Comparison of ENCODE assay signal across 8 cellular contexts in the genomic region with DNA sequence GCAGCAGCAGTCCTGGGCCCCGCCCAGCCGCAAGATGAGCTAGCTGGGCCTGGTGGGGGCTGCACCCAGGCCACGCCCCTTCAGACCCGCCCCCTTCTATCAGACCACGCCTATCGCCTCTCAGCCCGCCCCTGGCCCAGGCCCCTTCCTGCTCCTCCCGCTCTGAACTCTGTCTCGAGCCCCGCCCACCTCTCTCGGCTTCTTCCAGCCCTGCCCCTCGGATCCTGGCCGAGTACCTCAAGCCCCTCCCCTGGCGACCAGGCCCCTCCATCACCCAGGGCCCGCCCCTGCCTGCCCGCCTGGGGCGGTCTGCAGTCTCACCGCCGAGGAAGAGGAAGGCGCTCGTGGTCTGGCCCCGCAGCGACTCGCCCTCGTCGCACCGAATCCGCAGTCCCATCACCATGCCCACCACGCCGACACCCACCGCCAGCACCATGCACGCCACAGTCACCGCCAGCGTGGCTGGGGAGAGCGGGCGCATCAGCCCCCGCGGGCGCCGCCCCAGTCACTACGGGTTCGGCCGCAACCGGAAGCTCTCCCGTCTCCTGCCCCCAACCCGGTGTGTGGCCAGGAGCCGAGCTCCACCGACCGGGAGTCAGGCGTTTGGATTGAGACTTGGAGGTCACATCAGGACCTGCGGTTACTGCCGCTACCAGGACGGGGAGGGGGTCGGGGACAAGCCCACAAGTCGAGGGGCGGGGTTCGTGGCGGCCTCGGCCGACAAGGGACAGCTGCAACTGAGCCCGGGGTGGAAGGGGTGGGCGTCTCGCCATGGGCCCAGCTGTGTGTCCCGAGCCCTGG. TPM values are rescaled to one million over a fixed set of nuclear protein-coding genes. Genes with fewer than 3 reads are reported as not detected.
A peak's percentile ranks its signal among the peaks of the same experiment; 100 is the strongest.
DNase-seq lines count a peak whose midpoint lies in the region; ATAC-seq and TF ChIP-seq lines count a peak whose summit lies in the region.

No MANE protein-coding gene starts in this region.

- peak overlapping the region; percentile 83 to 85 for H3K4me3 ChIP-seq in CD4-positive, alpha-beta memory T cell (ENCODE audit: low read length in 2 of 2)
- H3K4me3 ChIP-seq in RWPE2 (ENCODE audit: severe bottlenecking) (peak overlapping the region; percentile 52), fibroblast of pulmonary artery (replicated peaks; ENCODE audit: low read depth, low read length) (peak overlapping the region; percentile 80)

- peaks cover 49 to 88% (median 64%) of the 10 kb centered on the region in 4 donors for H3K4me1 Mint-ChIP-seq in CD4-positive, alpha-beta memory T cell
- H3K4me1 Mint-ChIP-seq in nephron = peaks cover 23% of the 10 kb centered on the region

- H3K4me1 ChIP-seq in CD4-positive, alpha-beta memory T cell (ENCODE audit: insufficient read depth, low read length) = peaks cover 67% of the 10 kb centered on the region
- H3K4me1 ChIP-seq in RWPE2 (ENCODE audit: insufficient read depth, poor library complexity, severe bottlenecking) = peaks cover 17% of the 10 kb centered on the region

- H3K27ac Mint-ChIP-seq in CD4-positive, alpha-beta memory T cell = peak overlapping the region; percentile 87 to 98 (median 96)
- H3K27ac Mint-ChIP-seq in nephron = peak overlapping the region; percentile 98 to 100 (median 99)

- H3K4me3 Mint-ChIP-seq in CD4-positive, alpha-beta memory T cell = peak overlapping the region; percentile 92 to 100 (median 98)
- H3K4me3 Mint-ChIP-seq in nephron = peak overlapping the region; percentile 98 to 100 (median 99)

- peak; percentile 89 to 95 (median 91) for DNase-seq in CD4-positive, alpha-beta memory T cell
- DNase-seq in HPDE6-E6E7 (ENCODE audit: extremely low spot score) = peak; percentile 92
- DNase-seq in RWPE2 (ENCODE audit: low spot score) = peak; percentile 98
- DNase-seq in activated effector memory CD4-positive, alpha-beta T cell treated with Interleukin-2 at 50 U/mL for 16 hours = peak; percentile 92
- DNase-seq in fibroblast of pulmonary artery (ENCODE audit: low read depth) = peak; percentile 99
- peak; percentile 99 for DNase-seq in stimulated activated naive CD8-positive, alpha-beta T cell treated with anti-CD3 and anti-CD28 coated beads, Interleukin-15, Interleukin-2, amounts not matched to agents 100 U/mL and 50 U/mL, for 24 hours

- H3K27ac ChIP-seq in CD4-positive, alpha-beta memory T cell (ENCODE audit: low read depth, low read length) = peak overlapping the region; percentile 77
- H3K27ac ChIP-seq in RWPE2 (ENCODE audit: poor library complexity, severe bottlenecking) = peak overlapping the region; percentile 76

- TF ChIP-seq CTCF in RWPE2 (IDR thresholded peaks at IDR 0.05; ENCODE audit: poor library complexity, severe bottlenecking) (no peak), fibroblast of pulmonary artery (IDR thresholded peaks at IDR 0.05; ENCODE audit: low read length, missing control alignments) (no peak), nephron (IDR thresholded peaks at IDR 0.05; ENCODE audit: unreplicated experiment in 3 of 3) (peak in 1 of 3 experiments; percentile 2)

- POLR2A ChIA-PET in CD4-positive, alpha-beta memory T cell (lab: Charles Lee; ENCODE audit: partially characterized antibody) = interaction anchor here (0.6 to 2.3 kb wide), 9 partner anchors 8 to 73 kb away, joined by 3 to 15 read pairs (median 4); a partner anchor contains a TSS

- intact Hi-C loops in CD4-positive, alpha-beta memory T cell (cut with micrococcal nuclease) = loop anchor here (1.0 to 5.0 kb wide), 4 partner anchors 27 to 335 kb away; no protein-coding TSS in a partner anchor

- no peaks in the 10 kb centered on the region for H3K27me3 Mint-ChIP-seq in CD4-positive, alpha-beta memory T cell
- no peaks in the 10 kb centered on the region for H3K27me3 Mint-ChIP-seq in nephron (ENCODE audit: low read depth)

- peaks cover 0 to 15% of the 10 kb centered on the region in 2 donors for H3K36me3 Mint-ChIP-seq in CD4-positive, alpha-beta memory T cell
- no peaks in the 10 kb centered on the region for H3K36me3 Mint-ChIP-seq in nephron (ENCODE audit: low read depth)

- H3K9me3 ChIP-seq in CD4-positive, alpha-beta memory T cell (ENCODE audit: control insufficient read depth in 1 of 2, low read length in 2 of 2) = no peaks in the 10 kb centered on the region
- H3K9me3 ChIP-seq in RWPE2 (ENCODE audit: severe bottlenecking) = no peaks in the 10 kb centered on the region

- no peaks in the 10 kb centered on the region for H3K9me3 Mint-ChIP-seq in CD4-positive, alpha-beta memory T cell
- no peaks in the 10 kb centered on the region for H3K9me3 Mint-ChIP-seq in nephron

- no peaks in the 10 kb centered on the region for H3K27me3 ChIP-seq in CD4-positive, alpha-beta memory T cell (ENCODE audit: insufficient read depth, low read length)
- H3K27me3 ChIP-seq in RWPE2 (ENCODE audit: insufficient read depth, poor library complexity, severe bottlenecking) = no peaks in the 10 kb centered on the region

- ATAC-seq in GM19463 (IDR thresholded peaks at IDR 0.05; ENCODE audit: unreplicated experiment) (peak; percentile 73), RWPE2 (ENCODE audit: low read depth) (peak; percentile 79)
- ATAC-seq in stimulated activated naive CD8-positive, alpha-beta T cell treated with anti-CD3 and anti-CD28 coated beads, Interleukin-15, Interleukin-2, amounts not matched to agents 100 U/mL and 50 U/mL, for 24 hours = peak; percentile 78

- no peaks in the 10 kb centered on the region for H3K36me3 ChIP-seq in CD4-positive, alpha-beta memory T cell (ENCODE audit: insufficient read depth, low read length)
- no peaks in the 10 kb centered on the region for H3K36me3 ChIP-seq in RWPE2 (ENCODE audit: low read depth)

- CTCF ChIA-PET in CD4-positive, alpha-beta memory T cell (lab: Charles Lee; ENCODE audit: partially characterized antibody) = interaction anchor here (1.1 to 1.6 kb wide), 2 partner anchors 28 to 29 kb away, joined by 3 to 7 read pairs; no protein-coding TSS in a partner anchor

RNA-seq across cellular contexts. Expression of a gene that starts 1.0 kb away (rescaled TPM):
- 1 to 10 TPM; 1.5 to 2.0 TPM for total RNA-seq in CD4-positive, alpha-beta memory T cell
- polyA plus RNA-seq in CD4-positive, alpha-beta memory T cell = not detected

RNA-seq across cellular contexts. Expression of a gene that starts 1.6 kb away (rescaled TPM):
- 10 to 100 TPM; 51.4 to 53.9 TPM for total RNA-seq in CD4-positive, alpha-beta memory T cell
- 10 to 100 TPM; 65.2 to 97.0 TPM for polyA plus RNA-seq in CD4-positive, alpha-beta memory T cell

RNA-seq across cellular contexts. Expression of a gene that starts 4.7 kb away (rescaled TPM):
- total RNA-seq in CD4-positive, alpha-beta memory T cell = 1 to 10 TPM; 2.7 to 2.8 TPM
- 10 to 100 TPM; 36.5 to 44.3 TPM for polyA plus RNA-seq in CD4-positive, alpha-beta memory T cell

RNA-seq across cellular contexts. Expression of a gene that starts 20.0 kb away (rescaled TPM):
- total RNA-seq in CD4-positive, alpha-beta memory T cell = not detected
- not detected for polyA plus RNA-seq in CD4-positive, alpha-beta memory T cell

RNA-seq across cellular contexts. Expression of a gene that starts 22.6 kb away (rescaled TPM):
- not detected for total RNA-seq in CD4-positive, alpha-beta memory T cell
- polyA plus RNA-seq in CD4-positive, alpha-beta memory T cell = not detected

Comparison
In these comparisons a context has a peak if more than half of its experiments do, and no peak if none do; other contexts are left out.
1. Peak in every context shown above with its lines: DNase-seq, ATAC-seq, H3K4me3 ChIP-seq and H3K27ac ChIP-seq.